1 cellular context compared by ENCODE assay signal in genomic region chr12:116537149-116537904, GRCh38.
TF ChIP-seq lines count a peak whose summit lies in the region.

No MANE protein-coding gene starts in this region.

TF ChIP-seq in GM12878, 131 proteins besides CTCF, POLR2A, EP300 and RAD21 (continued from another document and continues in another):
- TF ChIP-seq MLLT1 (IDR thresholded peaks at IDR 0.05) (no peak), RELA (IDR thresholded peaks at IDR 0.05; ENCODE audit: borderline replicate concordance, partially characterized antibody) (peak; percentile 96), STAT3 (IDR thresholded peaks at IDR 0.05; ENCODE audit: low read depth, low read length) (no peak), POLR2AphosphoS5 (IDR thresholded peaks at IDR 0.05; ENCODE audit: low read length) (peak; percentile 63; the same call in 1 of the 2 replicates), NFIC (IDR thresholded peaks at IDR 0.05; ENCODE audit: low read depth, low read length) (peak; percentile 90), CBFB (IDR thresholded peaks at IDR 0.05; ENCODE audit: low read depth) (peak; percentile 95), ZBTB33 (IDR thresholded peaks at IDR 0.05) (no peak), ZBTB4 (CRISPR knock-in tag; IDR thresholded peaks at IDR 0.05) (no peak), PAX5 (IDR thresholded peaks at IDR 0.05; ENCODE audit: borderline replicate concordance, low read depth, low read length) (peak; percentile 96), PAX8 (IDR thresholded peaks at IDR 0.05) (no peak), MEF2A (IDR thresholded peaks at IDR 0.05; ENCODE audit: insufficient read depth, low read depth, low read length) (peak; percentile 82), REST (IDR thresholded peaks at IDR 0.05; ENCODE audit: low read depth, low read length) (no peak), IRF4 (IDR thresholded peaks at IDR 0.05; ENCODE audit: low read depth, low read length) (peak; percentile 59; the same call in 1 of the 2 replicates), IKZF1 (conservative IDR thresholded peaks at IDR 0.05) (peak; percentile 99), EED (IDR thresholded peaks at IDR 0.05; ENCODE audit: low read depth) (peak; percentile 98), ATF7 (IDR thresholded peaks at IDR 0.05; ENCODE audit: low read depth) (no peak), SP1 (IDR thresholded peaks at IDR 0.05; ENCODE audit: low read depth, low read length) (no peak), STAT1 (conservative IDR thresholded peaks at IDR 0.05) (no peak), ZNF207 (IDR thresholded peaks at IDR 0.05; ENCODE audit: borderline replicate concordance) (no peak), JUNB (IDR thresholded peaks at IDR 0.05) (no peak), HDGF (IDR thresholded peaks at IDR 0.05) (no peak), TBL1XR1 (IDR thresholded peaks at IDR 0.05; ENCODE audit: low read depth, low read length) (peak; percentile 39; the same call in 1 of the 2 replicates), IKZF2 (IDR thresholded peaks at IDR 0.05) (peak; percentile 97), NR2F1 (conservative IDR thresholded peaks at IDR 0.05) (peak; percentile 60), YY1 (IDR thresholded peaks at IDR 0.05; ENCODE audit: low read depth, low read length) (peak; percentile 73), ATF3 (IDR thresholded peaks at IDR 0.05; ENCODE audit: borderline replicate concordance, extremely low read depth, low read depth, low read length) (no peak), SRF (IDR thresholded peaks at IDR 0.05; ENCODE audit: low read depth in 2 of 2, low read length in 2 of 2) (no peak), RELB (IDR thresholded peaks at IDR 0.05; ENCODE audit: low read depth) (peak; percentile 99), POLR2AphosphoS2 (IDR thresholded peaks at IDR 0.05; ENCODE audit: low read depth, low read length) (no peak), NR2C1 (IDR thresholded peaks at IDR 0.05) (no peak), SMARCA5 (IDR thresholded peaks at IDR 0.05) (peak; percentile 33; the same call in 1 of the 2 replicates), TCF12 (IDR thresholded peaks at IDR 0.05; ENCODE audit: low read depth, low read length) (peak; percentile 88), NKRF (conservative IDR thresholded peaks at IDR 0.05) (0 out of 2 replicates have a peak, but pooled peaks have one; percentile 37), SIX5 (IDR thresholded peaks at IDR 0.05; ENCODE audit: low read depth, low read length, severe bottlenecking) (no peak), BHLHE40 (IDR thresholded peaks at IDR 0.05; ENCODE audit: borderline replicate concordance in 1 of 2, low read depth in 2 of 2, low read length in 1 of 2) (0 out of 4 replicates have a peak, but pooled peaks of 1 of the 2 experiments have one; percentile 31), DPF2 (IDR thresholded peaks at IDR 0.05) (peak; percentile 88), GATAD2B (conservative IDR thresholded peaks at IDR 0.05; ENCODE audit: low read depth) (peak; percentile 89), YBX1 (IDR thresholded peaks at IDR 0.05) (no peak), ATF2 (IDR thresholded peaks at IDR 0.05; ENCODE audit: low read length) (peak; percentile 9; the same call in 1 of the 2 replicates), CBX5 (IDR thresholded peaks at IDR 0.05; ENCODE audit: low read depth) (no peak), TAF1 (IDR thresholded peaks at IDR 0.05; ENCODE audit: borderline replicate concordance, low read depth, low read length) (peak; percentile 66; the same call in 1 of the 2 replicates), E2F8 (IDR thresholded peaks at IDR 0.05; ENCODE audit: low read depth, partially characterized antibody) (no peak), ZBED1 (IDR thresholded peaks at IDR 0.05; ENCODE audit: borderline replicate concordance) (peak; percentile 82; the same call in 1 of the 2 replicates)
